ENCODE assay signal across 11 cellular contexts in genomic region chr15:93020976-93021772, GRCh38.
DNase-seq lines count a peak whose midpoint lies in the region; ATAC-seq and TF ChIP-seq lines count a peak whose summit lies in the region.
"Had no signal": no experiment of that assay in that cellular context is flagged by ENCODE, and none has a peak within 500 bp of the region (broad histone marks: within the 10 kb centered on the region; RNA-seq: fewer than 3 reads in every experiment).

No MANE protein-coding gene starts in this region.

- H3K36me3 ChIP-seq in uterus: no peaks in the 10 kb centered on the region

- H3K36me3 Mint-ChIP-seq in activated naive CD8-positive, alpha-beta T cell: peaks cover 38% of the 10 kb centered on the region

- peak overlapping the region; percentile 96 for H3K27ac Mint-ChIP-seq in activated naive CD8-positive, alpha-beta T cell

- H3K9me3 Mint-ChIP-seq in activated naive CD8-positive, alpha-beta T cell (ENCODE audit: low read depth): no peaks in the 10 kb centered on the region

- H3K4me3 ChIP-seq in uterus: no peak overlapping the region
- H3K4me3 ChIP-seq: ascending aorta had no signal

- H3K4me3 Mint-ChIP-seq in activated naive CD8-positive, alpha-beta T cell: peak overlapping the region; percentile 69

- H3K27me3 Mint-ChIP-seq in activated naive CD8-positive, alpha-beta T cell: no peaks in the 10 kb centered on the region

- TF ChIP-seq POLR2A in uterus (IDR thresholded peaks at IDR 0.05): no peak

- H3K9me3 ChIP-seq in uterus: no peaks in the 10 kb centered on the region
- H3K9me3 ChIP-seq: ascending aorta had no signal

- intact Hi-C loops in uterus (cut with DNase I; ENCODE audit: low total_unique reads): no loop called here

- H3K4me1 Mint-ChIP-seq in activated naive CD8-positive, alpha-beta T cell (ENCODE audit: low read depth): peaks cover 87% of the 10 kb centered on the region

- ATAC-seq in GM18502 (IDR thresholded peaks at IDR 0.05; ENCODE audit: poor library complexity, unreplicated experiment) (peak; percentile 54), GM19455 (IDR thresholded peaks at IDR 0.05; ENCODE audit: unreplicated experiment) (peak; percentile 65), HG03025 (IDR thresholded peaks at IDR 0.05; ENCODE audit: low FRiP score, unreplicated experiment) (peak; percentile 89)
- ATAC-seq: left ventricle myocardium superior had no signal

- H3K27ac ChIP-seq in uterus: no peak overlapping the region
- H3K27ac ChIP-seq: ascending aorta had no signal

- no peak for DNase-seq in SIG-M5 (lab: John Stamatoyannopoulos, UW)
- DNase-seq in NCI-H524 treated with DMSO at 0.1 percent for 48 hours (lab: John Stamatoyannopoulos, UW): no peak
- no peak for DNase-seq in DMS114 treated with DMSO at 0.1 percent for 48 hours (lab: John Stamatoyannopoulos, UW; ENCODE audit: unreplicated experiment)
- no peak for DNase-seq in uterus
- DNase-seq: left ventricle myocardium superior, NCI-H510A treated with DMSO at 0.1 percent for 48 hours had no signal

- no peaks in the 10 kb centered on the region for H3K4me1 ChIP-seq in uterus

- no peaks in the 10 kb centered on the region for H3K27me3 ChIP-seq in uterus
- H3K27me3 ChIP-seq: ascending aorta had no signal

- no peak for TF ChIP-seq CTCF in uterus (IDR thresholded peaks at IDR 0.05)
